ENCODE assay signal across 10 cellular contexts in genomic region chr7:99996755-99997544, GRCh38. TPM values are rescaled to one million over a fixed set of nuclear protein-coding genes. Genes with fewer than 3 reads are reported as not detected.
DNase-seq lines count a peak whose midpoint lies in the region; ATAC-seq and TF ChIP-seq lines count a peak whose summit lies in the region.
"Had no signal": no experiment of that assay in that cellular context is flagged by ENCODE, and none has a peak within 500 bp of the region (broad histone marks: within the 10 kb centered on the region; RNA-seq: fewer than 3 reads in every experiment).

No MANE protein-coding gene starts in this region.

- peak overlapping the region; percentile 75 for H3K4me3 ChIP-seq in ACC112 (ENCODE audit: low read depth, low read length)
- peak overlapping the region; percentile 47 for H3K4me3 ChIP-seq in HUES64 (ENCODE audit: low read length)
- peak overlapping the region; percentile 33 for H3K4me3 ChIP-seq in colonic mucosa

- no peaks in the 10 kb centered on the region for H3K36me3 Mint-ChIP-seq in natural killer cell

- H2AFZ ChIP-seq in ACC112 (ENCODE audit: low read length, unreplicated experiment) = peak overlapping the region; percentile 95

- no peak for ATAC-seq in natural killer cell
- no peak for ATAC-seq in HG03354 (IDR thresholded peaks at IDR 0.05; ENCODE audit: poor library complexity, severe bottlenecking, unreplicated experiment)
- ATAC-seq: HCT116 had no signal

- H3K27me3 ChIP-seq in ACC112 (ENCODE audit: insufficient read depth, low read length) (no peaks in the 10 kb centered on the region), HUES64 (ENCODE audit: insufficient read depth, low read length) (no peaks in the 10 kb centered on the region), colonic mucosa (no peaks in the 10 kb centered on the region)

- peaks cover 0 to 6% of the 10 kb centered on the region in 2 donors for H3K27me3 Mint-ChIP-seq in natural killer cell (ENCODE audit: low read depth in 2 of 2)

- H3K4me1 ChIP-seq in ACC112 (ENCODE audit: control insufficient read depth, insufficient read depth, low read length, unreplicated experiment) (peaks cover 3% of the 10 kb centered on the region), HUES64 (ENCODE audit: insufficient read depth, low read length) (no peaks in the 10 kb centered on the region), colonic mucosa (no peaks in the 10 kb centered on the region)

- H3K27ac Mint-ChIP-seq in natural killer cell = peak overlapping the region; percentile 96 to 98

- no peaks in the 10 kb centered on the region for H3K9me3 Mint-ChIP-seq in natural killer cell

- no peak for DNase-seq in colonic mucosa
- DNase-seq in natural killer cell = no peak
- DNase-seq in NCI-H748 treated with DMSO at 0.1 percent for 48 hours (lab: John Stamatoyannopoulos, UW) = no peak
- DNase-seq in DMS114 treated with DMSO at 0.1 percent for 48 hours (lab: John Stamatoyannopoulos, UW; ENCODE audit: unreplicated experiment) = no peak
- DNase-seq in NCI-H1092 (lab: John Stamatoyannopoulos, UW) = no peak
- DNase-seq: NCI-H2081 treated with DMSO at 0.1 percent for 48 hours had no signal

- no peak for TF ChIP-seq CTCF in colonic mucosa (IDR thresholded peaks at IDR 0.05)
- TF ChIP-seq CTCF in natural killer cell (IDR thresholded peaks at IDR 0.05) = peak; percentile 6

- H3K79me2 ChIP-seq in ACC112 (ENCODE audit: control insufficient read depth, insufficient read depth, low read length, unreplicated experiment) = no peaks in the 10 kb centered on the region

- intact Hi-C loops in colonic mucosa (cut with DNase I) (no loop called here), natural killer cell (cut with micrococcal nuclease) (loop anchor here (1.0 kb wide), 2 partner anchors 19 to 84 kb away; partner anchors contain the start of gene ZNF3)

- peaks cover 15 to 17% of the 10 kb centered on the region in 2 donors for H3K4me1 Mint-ChIP-seq in natural killer cell

- WGBS in HUES64 = 91% methylated on average over 15 of the region's 15 CpGs

- no peaks in the 10 kb centered on the region for H3K9me3 ChIP-seq in HUES64 (ENCODE audit: insufficient read depth, low read depth, low read length)
- no peaks in the 10 kb centered on the region for H3K9me3 ChIP-seq in colonic mucosa

- H3K27ac ChIP-seq in ACC112 (ENCODE audit: low read depth, low read length) (no peak overlapping the region), HUES64 (ENCODE audit: low read depth, low read length) (no peak overlapping the region), colonic mucosa (peak overlapping the region; percentile 74)

- H3K36me3 ChIP-seq in ACC112 (ENCODE audit: insufficient read depth, low read length) = no peaks in the 10 kb centered on the region
- H3K36me3 ChIP-seq in HUES64 (ENCODE audit: insufficient read depth, low read length) = no peaks in the 10 kb centered on the region
- no peaks in the 10 kb centered on the region for H3K36me3 ChIP-seq in colonic mucosa

- H3K9ac ChIP-seq in HUES64 (ENCODE audit: low read depth, low read length) (no peak overlapping the region), colonic mucosa (ENCODE audit: low read depth in 2 of 2, low read length in 2 of 2) (peak overlapping the region; percentile 62 to 77)

- peak overlapping the region; percentile 85 for H3K4me3 Mint-ChIP-seq in natural killer cell

RNA-seq across cellular contexts. Expression of gene ZKSCAN1, which starts 18.4 kb away (rescaled TPM):
- polyA plus RNA-seq in HUES64 (2013, experiment 1 of 2) = 10.4 TPM
- 15.3 TPM for polyA plus RNA-seq in HUES64 (2013, experiment 2 of 2)
- total RNA-seq in colonic mucosa (100 to 1,000 TPM in 1 of 2 donors, 10 to 100 TPM in 1; 96.1 to 147 TPM), natural killer cell (10 to 100 TPM; 57.6 to 62.5 (median 60.8) TPM)

RNA-seq across cellular contexts. Expression of gene AZGP1, which starts 21.1 kb away (rescaled TPM):
- polyA plus RNA-seq in HUES64 (2013, experiment 1 of 2) = not detected
- polyA plus RNA-seq in HUES64 (2013, experiment 2 of 2) = not detected
- 1 to 10 TPM; 2.5 to 4.6 TPM for total RNA-seq in colonic mucosa
- not detected for total RNA-seq in natural killer cell

RNA-seq across cellular contexts. Expression of gene ZSCAN21, which starts 52.6 kb away (rescaled TPM):
- polyA plus RNA-seq in HUES64 (2013, experiment 1 of 2) = 13.3 TPM
- polyA plus RNA-seq in HUES64 (2013, experiment 2 of 2) = 16.4 TPM
- 1 to 10 TPM; 6.2 to 7.7 TPM for total RNA-seq in colonic mucosa
- total RNA-seq in natural killer cell = 1 to 10 TPM; 6.2 to 8.9 (median 7.2) TPM
